In the genomic region with DNA sequence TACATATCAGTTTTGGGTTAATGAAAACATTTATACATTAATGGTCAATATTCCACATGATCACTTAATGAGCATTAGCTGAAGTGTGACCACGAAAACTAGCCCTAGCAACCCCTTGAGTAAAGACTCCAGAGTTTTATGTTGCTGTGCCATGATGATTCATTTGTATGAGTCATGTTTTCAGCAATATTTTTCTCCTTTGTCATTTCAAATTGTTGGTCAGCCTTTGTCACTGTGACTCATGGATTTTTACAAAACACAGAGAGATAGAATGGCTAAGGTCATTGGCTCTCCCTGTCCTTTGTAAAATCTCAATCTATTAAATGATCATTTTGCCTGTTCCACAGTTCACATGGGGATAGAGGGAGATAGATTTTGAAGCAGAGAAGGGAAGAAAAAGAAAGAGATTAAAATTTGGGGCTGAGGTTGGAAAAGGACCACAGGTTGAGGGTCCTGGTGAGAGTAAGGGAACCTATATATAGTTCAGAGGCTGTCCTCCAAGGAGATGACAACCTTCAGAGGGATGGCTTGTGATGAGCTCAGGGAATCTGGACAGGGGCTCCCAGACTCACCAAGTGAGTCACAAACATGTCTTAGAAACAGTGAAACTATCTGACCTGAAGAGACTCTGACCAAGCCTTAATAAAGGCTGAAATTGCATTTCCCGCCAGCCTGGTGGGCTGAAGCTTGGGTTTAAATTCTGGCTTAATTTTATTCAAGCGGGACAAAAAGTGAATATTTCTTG, we compare ENCODE assay signal across 11 cellular contexts. TPM values are rescaled to one million over a fixed set of nuclear protein-coding genes. Genes with fewer than 3 reads are reported as not detected.
DNase-seq lines count a peak whose midpoint lies in the region; ATAC-seq and TF ChIP-seq lines count a peak whose summit lies in the region.
"Had no signal": no experiment of that assay in that cellular context is flagged by ENCODE, and none has a peak within 500 bp of the region (broad histone marks: within the 10 kb centered on the region; RNA-seq: fewer than 3 reads in every experiment).

No MANE protein-coding gene starts in this region.

- peak overlapping the region in 1 of 2 experiments; percentile 38; a peak in 1 of 4 replicates for H4K8ac ChIP-seq in IMR-90 (ENCODE audit: low read depth in 2 of 2, low read length in 2 of 2)

- no peak for DNase-seq in CD8-positive, alpha-beta memory T cell
- DNase-seq in IMR-90 (peak; percentile 93), astrocyte of the hippocampus (ENCODE audit: low read depth, low spot score) (peak; percentile 81), left lung (no peak), inferior parietal cortex (ENCODE audit: extremely low spot score) (no peak), cerebellar cortex (ENCODE audit: low spot score) (no peak), WTC11 (ENCODE audit: low spot score) (no peak)
- DNase-seq: NCI-H2029 had no signal

- no peaks in the 10 kb centered on the region; the same call in 1 of the 2 replicates for H3K9me1 ChIP-seq in IMR-90 (ENCODE audit: insufficient read depth, low read length)

- BruUV-seq in IMR-90 (replicated peaks; lab: Mats Ljungman, UMichigan) = no TSS peak

- TF ChIP-seq CTCF in IMR-90 (conservative IDR thresholded peaks at IDR 0.05; ENCODE audit: low read depth, low read length) = no peak
- no peak for TF ChIP-seq CTCF in left lung (IDR thresholded peaks at IDR 0.05)
- no peak for TF ChIP-seq CTCF in WTC11 (IDR thresholded peaks at IDR 0.05)

- H3K56ac ChIP-seq in IMR-90 (ENCODE audit: extremely low read depth, insufficient read depth, low read length) = peak overlapping the region; percentile 36; the same call in 1 of the 2 replicates

- no peaks in the 10 kb centered on the region for H3K9me3 Mint-ChIP-seq in CD8-positive, alpha-beta memory T cell
- no peaks in the 10 kb centered on the region for H3K9me3 Mint-ChIP-seq in WTC11

- CTCF ChIA-PET in CD8-positive, alpha-beta memory T cell (lab: Charles Lee) = no interaction called here
- CTCF ChIA-PET in IMR-90 (lab: Yijun Ruan, JAX) = no interaction called here
- CTCF ChIA-PET in WTC11 (lab: Charles Lee) = no interaction called here

- TF ChIP-seq RAD21 in IMR-90 (IDR thresholded peaks at IDR 0.05; ENCODE audit: low read length) = no peak

- H3K18ac ChIP-seq in IMR-90 (ENCODE audit: low read depth, low read length) = peak overlapping the region; percentile 98

- no peak overlapping the region for H3K27ac Mint-ChIP-seq in CD8-positive, alpha-beta memory T cell
- H3K27ac Mint-ChIP-seq in WTC11 = no peak overlapping the region

- in situ Hi-C loops in IMR-90 (cut with MboI; ENCODE audit: low sequenced_read_pairs) = no loop called here

- no peaks in the 10 kb centered on the region for H3K79me1 ChIP-seq in IMR-90 (ENCODE audit: low read depth in 1 of 2, low read length in 2 of 2)

- peak overlapping the region; percentile 44; the same call in 1 of the 2 replicates for H3K14ac ChIP-seq in IMR-90 (replicated peaks; ENCODE audit: low read depth, low read length)

- H4K5ac ChIP-seq in IMR-90 (ENCODE audit: low read depth, low read length) = peak overlapping the region; percentile 91

- no peaks in the 10 kb centered on the region for H4K20me1 ChIP-seq in IMR-90 (ENCODE audit: insufficient read depth, low read length)

- dilution Hi-C loops in IMR-90 (cut with HindIII; ENCODE audit: low sequenced_read_pairs, unreplicated experiment) = no loop called here

- peak overlapping the region; percentile 90 for H2BK120ac ChIP-seq in IMR-90 (ENCODE audit: low read depth, low read length)

- H3K36me3 ChIP-seq in CD8-positive, alpha-beta memory T cell (ENCODE audit: insufficient read depth, low read length) = no peaks in the 10 kb centered on the region
- no peaks in the 10 kb centered on the region for H3K36me3 ChIP-seq in IMR-90 (ENCODE audit: control insufficient read depth, insufficient read depth, low read length)
- no peaks in the 10 kb centered on the region for H3K36me3 ChIP-seq in left lung

- no CpG with 5 or more reads among the region's 3 CpGs for WGBS in IMR-90 (ENCODE audit: extremely low coverage in 2 of 2, insufficient read length in 1 of 2), 2 experiments

- H3K4me2 ChIP-seq in IMR-90 (ENCODE audit: low read depth, low read length) = peak overlapping the region; percentile 62; the same call in 1 of the 2 replicates

- no peaks in the 10 kb centered on the region for H3K9me3 ChIP-seq in CD8-positive, alpha-beta memory T cell (ENCODE audit: low read length)
- H3K9me3 ChIP-seq in IMR-90 (ENCODE audit: control insufficient read depth, insufficient read depth, low read length) (no peaks in the 10 kb centered on the region), left lung (no peaks in the 10 kb centered on the region)

- H2AK9ac ChIP-seq in IMR-90 (replicated peaks; ENCODE audit: low read depth, low read length, poor library complexity) = no peak overlapping the region

- ATAC-seq in IMR-90 (ENCODE audit: low read depth) (peak; percentile 90), left lung (peak; percentile 62), WTC11 (no peak), GM19328 (IDR thresholded peaks at IDR 0.05; ENCODE audit: unreplicated experiment) (no peak)

- peak overlapping the region; percentile 82 for H3K23ac ChIP-seq in IMR-90 (ENCODE audit: low read depth, low read length)

- TF ChIP-seq POLR2A in IMR-90 (IDR thresholded peaks at IDR 0.05; ENCODE audit: low read depth, low read length) = no peak

- H3K27me3 Mint-ChIP-seq in CD8-positive, alpha-beta memory T cell = peaks cover 0 to 5% of the 10 kb centered on the region in 2 donors
- H3K27me3 Mint-ChIP-seq in WTC11 (ENCODE audit: low read depth) = no peaks in the 10 kb centered on the region

- no peak overlapping the region for H2BK15ac ChIP-seq in IMR-90 (ENCODE audit: low read depth, low read length)

- H2AFZ ChIP-seq in IMR-90 (replicated peaks; ENCODE audit: low read length, poor library complexity) = no peak overlapping the region

- intact Hi-C loops in IMR-90 (cut with micrococcal nuclease) (no loop called here), left lung (cut with DNase I) (no loop called here)

- no peak overlapping the region for H3K4me3 Mint-ChIP-seq in CD8-positive, alpha-beta memory T cell
- no peak overlapping the region for H3K4me3 Mint-ChIP-seq in WTC11

- H3K27me3 ChIP-seq in CD8-positive, alpha-beta memory T cell (ENCODE audit: insufficient read depth, low read length, poor library complexity, severe bottlenecking) = no peaks in the 10 kb centered on the region
- no peaks in the 10 kb centered on the region for H3K27me3 ChIP-seq in IMR-90 (ENCODE audit: control insufficient read depth, insufficient read depth, low read length)
- H3K27me3 ChIP-seq in left lung = peaks cover 0 to 2% of the 10 kb centered on the region in 2 donors

- H2AK5ac ChIP-seq in IMR-90 (ENCODE audit: low read depth, low read length) = no peak overlapping the region

- H3K4me3 ChIP-seq in CD8-positive, alpha-beta memory T cell (ENCODE audit: low read length) = no peak overlapping the region
- H3K4me3 ChIP-seq in IMR-90 (ENCODE audit: insufficient read depth, low read depth, low read length) = no peak overlapping the region
- no peak overlapping the region for H3K4me3 ChIP-seq in left lung

- H3K4ac ChIP-seq in IMR-90 (ENCODE audit: low read depth, low read length) = peak overlapping the region; percentile 74

- no peak overlapping the region for H3K9ac ChIP-seq in IMR-90 (ENCODE audit: low read depth, low read length)

- peak overlapping the region; percentile 90 for H2BK20ac ChIP-seq in IMR-90 (ENCODE audit: low read depth, low read length)

- no peaks in the 10 kb centered on the region for H3K36me3 Mint-ChIP-seq in CD8-positive, alpha-beta memory T cell
- H3K36me3 Mint-ChIP-seq in WTC11 = no peaks in the 10 kb centered on the region

- H3K4me1 ChIP-seq in CD8-positive, alpha-beta memory T cell (ENCODE audit: insufficient read depth, low read length) = no peaks in the 10 kb centered on the region
- peaks cover 4% of the 10 kb centered on the region; the same call in 1 of the 2 replicates for H3K4me1 ChIP-seq in IMR-90 (ENCODE audit: control insufficient read depth, insufficient read depth, low read length)
- no peaks in the 10 kb centered on the region for H3K4me1 ChIP-seq in left lung

- H3K27ac ChIP-seq in CD8-positive, alpha-beta memory T cell (ENCODE audit: low read depth, low read length) = peak overlapping the region; percentile 31
- peak overlapping the region; percentile 54 for H3K27ac ChIP-seq in IMR-90 (ENCODE audit: insufficient read depth, low read length)
- H3K27ac ChIP-seq in left lung = no peak overlapping the region

- POLR2A ChIA-PET in CD8-positive, alpha-beta memory T cell (lab: Charles Lee) = no interaction called here
- POLR2A ChIA-PET in IMR-90 (lab: Charles Lee; ENCODE audit: unreplicated experiment) = no interaction called here
- POLR2A ChIA-PET in WTC11 (lab: Charles Lee) = no interaction called here

- no peaks in the 10 kb centered on the region for H3K4me1 Mint-ChIP-seq in CD8-positive, alpha-beta memory T cell
- H3K4me1 Mint-ChIP-seq in WTC11 = no peaks in the 10 kb centered on the region

- peak overlapping the region; percentile 31; the same call in 1 of the 2 replicates for H4K91ac ChIP-seq in IMR-90 (ENCODE audit: insufficient read depth, low read depth, low read length)

- peak overlapping the region; percentile 97 for H2BK5ac ChIP-seq in IMR-90 (ENCODE audit: low read depth, low read length, poor library complexity, severe bottlenecking)

RNA-seq across cellular contexts. Expression of gene NR0B1, which starts 25.6 kb away (rescaled TPM):
- not detected for total RNA-seq in CD8-positive, alpha-beta memory T cell
- polyA plus RNA-seq in CD8-positive, alpha-beta memory T cell = not detected
- total RNA-seq in IMR-90 (2012; rRNA removed) (not detected in 2 replicates), left lung (not detected), WTC11 (2021) (0.09 to 0.20 TPM in 2 of 3 replicates, not detected in the other)
- polyA plus RNA-seq in IMR-90 (2012; rRNA removed) = not detected in 2 replicates
- 0.09 and 0.10 TPM in 2 replicates for polyA plus RNA-seq in IMR-90 (2012; cell fraction: cytosol; rRNA removed)
- polyA plus RNA-seq in IMR-90 (2012; cell fraction: nucleus; rRNA removed; ENCODE audit: low replicate concordance) = 0.06 and 0.09 TPM in 2 replicates
- total RNA-seq: activated CD8-positive, alpha-beta memory T cell treated with anti-CD3 and anti-CD28 coated beads for 36 hours had no signal

RNA-seq across cellular contexts. Expression of gene MAGEB1, which starts 36.7 kb away (rescaled TPM):
- not detected for total RNA-seq in CD8-positive, alpha-beta memory T cell
- polyA plus RNA-seq in CD8-positive, alpha-beta memory T cell = not detected
- total RNA-seq in IMR-90 (2012; rRNA removed) (not detected in 2 replicates), left lung (not detected), WTC11 (2021) (0.09 to 0.22 TPM in 2 of 3 replicates, not detected in the other)
- polyA plus RNA-seq in IMR-90 (2012; rRNA removed) = not detected in 2 replicates
- polyA plus RNA-seq in IMR-90 (2012; cell fraction: cytosol; rRNA removed) = not detected in 2 replicates
- not detected in 2 replicates for polyA plus RNA-seq in IMR-90 (2012; cell fraction: nucleus; rRNA removed; ENCODE audit: low replicate concordance)
- total RNA-seq: activated CD8-positive, alpha-beta memory T cell treated with anti-CD3 and anti-CD28 coated beads for 36 hours; frontal cortex had no signal

RNA-seq across cellular contexts. Expression of gene MAGEB4, which starts 41.8 kb away (rescaled TPM):
- not detected for total RNA-seq in CD8-positive, alpha-beta memory T cell
- polyA plus RNA-seq in CD8-positive, alpha-beta memory T cell = not detected
- total RNA-seq in IMR-90 (2012; rRNA removed) (not detected in 2 replicates), left lung (not detected), WTC11 (2021) (not detected in 3 replicates)
- not detected in 2 replicates for polyA plus RNA-seq in IMR-90 (2012; rRNA removed)
- not detected in 2 replicates for polyA plus RNA-seq in IMR-90 (2012; cell fraction: cytosol; rRNA removed)
- polyA plus RNA-seq in IMR-90 (2012; cell fraction: nucleus; rRNA removed; ENCODE audit: low replicate concordance) = not detected in 2 replicates
- total RNA-seq: activated CD8-positive, alpha-beta memory T cell treated with anti-CD3 and anti-CD28 coated beads for 36 hours; frontal cortex had no signal

RNA-seq across cellular contexts. Expression of gene MAGEB3, which starts 53.2 kb away (rescaled TPM):
- total RNA-seq in CD8-positive, alpha-beta memory T cell = not detected
- not detected for polyA plus RNA-seq in CD8-positive, alpha-beta memory T cell
- total RNA-seq in IMR-90 (2012; rRNA removed) = not detected in 2 replicates
- polyA plus RNA-seq in IMR-90 (2012; rRNA removed) = not detected in 2 replicates
- not detected in 2 replicates for polyA plus RNA-seq in IMR-90 (2012; cell fraction: cytosol; rRNA removed)
- polyA plus RNA-seq in IMR-90 (2012; cell fraction: nucleus; rRNA removed; ENCODE audit: low replicate concordance) = not detected in 2 replicates
- total RNA-seq in left lung = not detected
- total RNA-seq in WTC11 (2021) = 0.11 TPM in 1 of 3 replicates, not detected in the others
- total RNA-seq: activated CD8-positive, alpha-beta memory T cell treated with anti-CD3 and anti-CD28 coated beads for 36 hours; frontal cortex had no signal

Comparison
In these comparisons a context has a peak if more than half of its experiments do, and no peak if none do; other contexts are left out.
1. DNase-seq: peak in IMR-90 (single experiment) and astrocyte of the hippocampus (single experiment); none in CD8-positive, alpha-beta memory T cell (0 of 5), left lung (0 of 2), inferior parietal cortex (single experiment), cerebellar cortex (single experiment) and WTC11 (single experiment).
2. H3K27ac ChIP-seq: peak in CD8-positive, alpha-beta memory T cell (single experiment) and IMR-90 (single experiment); none in left lung (0 of 2).
3. ATAC-seq: peak in IMR-90 (single experiment) and left lung (single experiment); none in WTC11 (single experiment) and GM19328 (single experiment).